28 cellular contexts compared by ENCODE assay signal in genomic region chr3:24272408-24272807, GRCh38.
"Had no signal": no experiment of that assay in that cellular context is flagged by ENCODE, and none has a peak within 500 bp of the region (broad histone marks: within the 10 kb centered on the region; RNA-seq: fewer than 3 reads in every experiment).

No MANE protein-coding gene starts in this region.

- H3K27ac Mint-ChIP-seq: activated CD4-positive, alpha-beta memory T cell treated with anti-CD3 and anti-CD28 coated beads, Interleukin-2, amount 10 ng/mL, durations not matched to agents 7 days and 5 days; activated naive CD4-positive, alpha-beta T cell treated with anti-CD3 and anti-CD28 coated beads for 36 hours; activated naive CD8-positive, alpha-beta T cell treated with anti-CD3 and anti-CD28 coated beads, Interleukin-2, amount 10 ng/mL, durations not matched to agents 7 days and 5 days; activated T-cell treated with anti-CD3 and anti-CD28 coated beads, Interleukin-2, amount 50 U/mL, for 72 hours; dendritic cell treated with granulocyte-macrophage colony-stimulating factor and Interleukin-4, amounts not matched to agents 40 ng/mL and 50 ng/mL, for 4 days; naive B cell had no signal

- ATAC-seq: activated T-cell treated with anti-CD3 and anti-CD28 coated beads, Interleukin-2, amount 50 U/mL, for 72 hours; left colon; lower lobe of right lung; sciatic nerve had no signal

- H3K36me3 ChIP-seq: lower lobe of right lung, vagina had no signal

- H3K79me2 ChIP-seq: parathyroid adenoma had no signal

- H3K27me3 Mint-ChIP-seq: activated CD4-positive, alpha-beta memory T cell treated with anti-CD3 and anti-CD28 coated beads, Interleukin-2, amount 10 ng/mL, durations not matched to agents 7 days and 5 days; dendritic cell treated with granulocyte-macrophage colony-stimulating factor and Interleukin-4, amounts not matched to agents 40 ng/mL and 50 ng/mL, for 4 days; type B pancreatic cell had no signal

- H3K4me3 Mint-ChIP-seq: activated CD4-positive, alpha-beta memory T cell treated with anti-CD3 and anti-CD28 coated beads, Interleukin-2, amount 10 ng/mL, durations not matched to agents 7 days and 5 days; activated naive CD4-positive, alpha-beta T cell treated with anti-CD3 and anti-CD28 coated beads for 36 hours; activated naive CD8-positive, alpha-beta T cell treated with anti-CD3 and anti-CD28 coated beads, Interleukin-2, amount 10 ng/mL, durations not matched to agents 7 days and 5 days; activated T-cell treated with anti-CD3 and anti-CD28 coated beads, Interleukin-2, amount 50 U/mL, for 72 hours; dendritic cell treated with granulocyte-macrophage colony-stimulating factor and Interleukin-4, amounts not matched to agents 40 ng/mL and 50 ng/mL, for 4 days; naive B cell; type B pancreatic cell had no signal

- H3K36me3 Mint-ChIP-seq: activated naive CD8-positive, alpha-beta T cell treated with anti-CD3 and anti-CD28 coated beads, Interleukin-2, amount 10 ng/mL, durations not matched to agents 7 days and 5 days; naive B cell; type B pancreatic cell had no signal

- H3K27me3 ChIP-seq: body of pancreas, testis, vagina had no signal

- H3K4me1 Mint-ChIP-seq: activated CD4-positive, alpha-beta memory T cell treated with anti-CD3 and anti-CD28 coated beads, Interleukin-2, amount 10 ng/mL, durations not matched to agents 7 days and 5 days; activated naive CD8-positive, alpha-beta T cell treated with anti-CD3 and anti-CD28 coated beads, Interleukin-2, amount 10 ng/mL, durations not matched to agents 7 days and 5 days; naive B cell had no signal

- H3K4me3 ChIP-seq: body of pancreas, lower lobe of right lung, testis, vagina had no signal

- FAIRE-seq: endometrium, frontal cortex, TTC549 had no signal

- H3K9me3 ChIP-seq: body of pancreas, lower lobe of right lung, testis, vagina had no signal

- H3K9ac ChIP-seq: parathyroid adenoma had no signal

- H2AFZ ChIP-seq: parathyroid adenoma had no signal

- H3K27ac ChIP-seq: lower lobe of right lung, parathyroid adenoma, testis, vagina had no signal

- H3K4me1 ChIP-seq: lower lobe of right lung, parathyroid adenoma, testis had no signal

- DNase-seq: activated CD4-positive, alpha-beta memory T cell treated with anti-CD3 and anti-CD28 coated beads, Interleukin-2, amount 10 ng/mL, durations not matched to agents 7 days and 5 days; activated CD4-positive, alpha-beta T cell treated with anti-CD3 and anti-CD28 coated beads for 4 hours; activated CD4-positive, CD25-positive, alpha-beta regulatory T cell; activated effector memory CD4-positive, alpha-beta T cell treated with Interleukin-2 at 50 U/mL for 16 hours; activated naive CD4-positive, alpha-beta T cell treated with anti-CD3 and anti-CD28 coated beads for 36 hours; activated naive CD8-positive, alpha-beta T cell treated with anti-CD3 and anti-CD28 coated beads, Interleukin-2, amount 10 ng/mL, durations not matched to agents 7 days and 5 days; activated T-cell treated with anti-CD3 and anti-CD28 coated beads, Interleukin-2, amount 50 U/mL, for 72 hours; amygdala; body of pancreas; caudate nucleus; effector CD4-positive, alpha-beta T cell; left colon; lower lobe of right lung; naive B cell; nucleus accumbens; stimulated activated CD4-positive, alpha-beta T cell treated with anti-CD3 and anti-CD28 coated beads, Interleukin-2, amount 100 ng/mL, for 48 hours; stimulated activated CD8-positive, alpha-beta memory T cell treated with anti-CD3 and anti-CD28 coated beads, Interleukin-4, amount 100 ng/mL, for 48 hours; stimulated activated naive CD4-positive, alpha-beta T cell; T-helper 1 cell; testis had no signal

- H3K9me3 Mint-ChIP-seq: activated CD4-positive, alpha-beta memory T cell treated with anti-CD3 and anti-CD28 coated beads, Interleukin-2, amount 10 ng/mL, durations not matched to agents 7 days and 5 days; activated naive CD4-positive, alpha-beta T cell treated with anti-CD3 and anti-CD28 coated beads for 36 hours; activated naive CD8-positive, alpha-beta T cell treated with anti-CD3 and anti-CD28 coated beads, Interleukin-2, amount 10 ng/mL, durations not matched to agents 7 days and 5 days; activated T-cell treated with anti-CD3 and anti-CD28 coated beads, Interleukin-2, amount 50 U/mL, for 72 hours; dendritic cell treated with granulocyte-macrophage colony-stimulating factor and Interleukin-4, amounts not matched to agents 40 ng/mL and 50 ng/mL, for 4 days; naive B cell; type B pancreatic cell had no signal
